Comparison of ENCODE assay signal across 8 cellular contexts in the genomic region with DNA sequence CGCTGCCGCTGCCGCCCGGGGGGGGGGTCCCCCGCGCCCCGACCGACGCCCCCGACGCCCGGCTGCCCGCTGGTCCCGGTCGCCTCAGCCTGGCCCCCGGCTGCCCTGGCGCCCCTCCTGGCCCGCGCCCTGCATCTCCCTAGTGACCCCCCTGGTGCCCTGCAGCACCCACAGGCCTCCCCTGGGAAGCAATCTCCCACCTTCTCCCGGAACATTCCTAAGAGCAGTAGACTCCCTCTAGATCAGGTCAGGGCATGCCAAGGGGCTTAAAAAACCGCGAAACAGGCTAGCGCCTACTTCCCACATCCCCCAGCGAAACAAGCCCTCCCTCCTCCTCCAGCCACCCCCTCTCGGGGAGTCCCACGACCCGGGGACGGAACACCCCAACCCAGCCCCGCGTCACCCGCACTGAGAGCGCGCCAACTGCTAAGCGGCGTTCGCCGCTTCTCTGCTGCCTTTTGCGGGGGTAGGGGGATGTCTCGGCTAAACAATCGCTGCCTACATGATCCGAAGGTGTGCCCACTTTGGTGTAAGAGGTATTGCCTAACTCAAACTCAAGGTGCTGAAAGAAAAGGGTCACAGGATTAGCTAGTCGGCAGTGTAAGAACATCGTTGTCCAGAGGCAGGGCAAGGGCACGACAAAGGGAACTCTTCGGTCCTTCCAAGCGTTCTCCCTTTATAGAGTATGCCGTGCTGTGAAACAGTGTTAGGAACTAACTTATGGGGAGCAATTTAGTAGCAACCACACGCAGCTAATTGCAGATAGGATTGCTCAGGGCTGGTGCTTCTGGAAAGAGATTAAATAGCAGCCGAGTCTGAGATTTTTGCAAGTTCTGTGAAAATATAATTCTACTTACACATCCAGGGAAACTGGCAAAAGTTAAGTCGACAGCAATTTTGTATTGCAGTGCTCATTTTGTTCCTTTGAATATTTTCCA. TPM values are rescaled to one million over a fixed set of nuclear protein-coding genes. Genes with fewer than 3 reads are reported as not detected.
DNase-seq lines count a peak whose midpoint lies in the region; TF ChIP-seq lines count a peak whose summit lies in the region.

No MANE protein-coding gene starts in this region.

- H3K4me1 ChIP-seq in HUES48 (ENCODE audit: control insufficient read depth, insufficient read depth, low read length) (peaks cover 11% of the 10 kb centered on the region; the same call in 1 of the 2 replicates), neuronal stem cell (ENCODE audit: control insufficient read depth in 2 of 2, insufficient read depth in 1 of 2, low read depth in 1 of 2, low read length in 2 of 2) (peaks cover 0 to 3% of the 10 kb centered on the region in 2 donors)

- intact Hi-C loops in CD14-positive monocyte (cut with micrococcal nuclease), result no loop called here

- H3K4me2 ChIP-seq in neuronal stem cell (ENCODE audit: insufficient read depth, low read length, poor library complexity, severe bottlenecking), result peak overlapping the region; percentile 95

- H3K9me3 ChIP-seq in HUES48 (ENCODE audit: control insufficient read depth, insufficient read depth, low read length), result no peaks in the 10 kb centered on the region
- H3K9me3 ChIP-seq in neuronal stem cell (replicated peaks in 1 of 2; ENCODE audit: control insufficient read depth in 2 of 2, insufficient read depth in 1 of 2, low read depth in 1 of 2, low read length in 2 of 2), result no peaks in the 10 kb centered on the region

- no peak for DNase-seq in CD14-positive monocyte (ENCODE audit: low spot score)
- peak; percentile 42 for DNase-seq in activated T-cell treated with anti-CD3 and anti-CD28 coated beads, Interleukin-2, amount 50 U/mL, for 1 hour
- DNase-seq in fibroblast of villous mesenchyme (ENCODE audit: low read depth), result peak; percentile 22
- DNase-seq in neuronal stem cell (ENCODE audit: low spot score), result peak; percentile 29
- DNase-seq in SW 1271 (lab: John Stamatoyannopoulos, UW), result no peak
- no peak for DNase-seq in AML-193 (lab: John Stamatoyannopoulos, UW)
- DNase-seq in GM19240 (ENCODE audit: insufficient read length, low spot score), result no peak

- no peak overlapping the region for H2AK5ac ChIP-seq in neuronal stem cell (ENCODE audit: low read depth, low read length)

- H3K18ac ChIP-seq in neuronal stem cell (ENCODE audit: low read length), result peak overlapping the region; percentile 93

- peak overlapping the region; percentile 77 for H3K4me3 ChIP-seq in HUES48 (ENCODE audit: low read depth, low read length)
- peak overlapping the region; percentile 61 for H3K4me3 ChIP-seq in fibroblast of villous mesenchyme (ENCODE audit: low read depth, low read length)
- H3K4me3 ChIP-seq in neuronal stem cell (ENCODE audit: low read length in 2 of 2), result peak overlapping the region in 1 of 2 donors; percentile 93

- H2BK5ac ChIP-seq in neuronal stem cell (ENCODE audit: low read length), result no peak overlapping the region

- H4K91ac ChIP-seq in neuronal stem cell (ENCODE audit: low read depth, low read length, poor library complexity), result no peak overlapping the region

- TF ChIP-seq CTCF in CD14-positive monocyte (IDR thresholded peaks at IDR 0.05), result no peak
- TF ChIP-seq CTCF in fibroblast of villous mesenchyme (IDR thresholded peaks at IDR 0.05; ENCODE audit: insufficient read depth, low read depth, low read length), result no peak

- peaks cover 0 to 13% (median 7%) of the 10 kb centered on the region in 7 donors for H3K9me3 Mint-ChIP-seq in CD14-positive monocyte

- H3K4me1 Mint-ChIP-seq in CD14-positive monocyte, result peaks cover 13% of the 10 kb centered on the region

- H3K23ac ChIP-seq in neuronal stem cell (ENCODE audit: low read depth, low read length, poor library complexity), result no peak overlapping the region

- H3K27me3 ChIP-seq in HUES48 (ENCODE audit: control insufficient read depth, insufficient read depth, low read length) (peaks cover 72% of the 10 kb centered on the region), neuronal stem cell (ENCODE audit: control insufficient read depth in 3 of 3, insufficient read depth in 3 of 3, low read depth in 1 of 3, low read length in 3 of 3) (peaks cover 0 to 95% (median 23%) of the 10 kb centered on the region in 3 experiments)

- WGBS in neuronal stem cell (ENCODE audit: extremely low coverage in 2 of 2, insufficient read length in 2 of 2, insufficient replicate concordance in 1 of 2), 2 donors, result no CpG with 5 or more reads among the region's 50 CpGs

- H3K36me3 ChIP-seq in HUES48 (ENCODE audit: control insufficient read depth, insufficient read depth, low read length), result no peaks in the 10 kb centered on the region
- H3K36me3 ChIP-seq in neuronal stem cell (replicated peaks in 1 of 2; ENCODE audit: control insufficient read depth in 2 of 2, insufficient read depth in 2 of 2, low read length in 2 of 2), result peaks cover 0 to 3% of the 10 kb centered on the region in 2 donors

- no peak overlapping the region for H3K14ac ChIP-seq in neuronal stem cell (ENCODE audit: low read length)

- no peak overlapping the region for H3K27ac ChIP-seq in HUES48 (ENCODE audit: low read depth, low read length)
- no peak overlapping the region for H3K27ac ChIP-seq in neuronal stem cell (replicated peaks; ENCODE audit: low read length)

- no peaks in the 10 kb centered on the region for H3K79me1 ChIP-seq in neuronal stem cell (ENCODE audit: low read depth, low read length)

- H2BK12ac ChIP-seq in neuronal stem cell (ENCODE audit: low read length), result no peak overlapping the region

- H2BK15ac ChIP-seq in neuronal stem cell (ENCODE audit: low read length), result peak overlapping the region; percentile 75

- H3K4me3 Mint-ChIP-seq in CD14-positive monocyte, result peak overlapping the region; percentile 78 to 89

- no peak overlapping the region for H3K27ac Mint-ChIP-seq in CD14-positive monocyte

- peak overlapping the region; percentile 96 for H2AFZ ChIP-seq in neuronal stem cell (ENCODE audit: low read length)

- H3K4ac ChIP-seq in neuronal stem cell (ENCODE audit: low read length), result no peak overlapping the region

- peaks cover 70 to 92% (median 79%) of the 10 kb centered on the region in 3 donors for H3K27me3 Mint-ChIP-seq in CD14-positive monocyte (ENCODE audit: low read depth in 3 of 3)

- no peak overlapping the region for H4K8ac ChIP-seq in neuronal stem cell (ENCODE audit: low read depth, low read length)

- H3K9ac ChIP-seq in HUES48 (ENCODE audit: low read depth, low read length), result no peak overlapping the region
- H3K9ac ChIP-seq in neuronal stem cell (ENCODE audit: low read depth, low read length, poor library complexity), result peak overlapping the region; percentile 50

- H2BK120ac ChIP-seq in neuronal stem cell (ENCODE audit: low read depth, low read length), result no peak overlapping the region

- peaks cover 0 to 2% of the 10 kb centered on the region in 2 donors for H3K36me3 Mint-ChIP-seq in CD14-positive monocyte

RNA-seq across cellular contexts. Expression of gene NTN4, which starts 0.6 kb away (rescaled TPM):
- polyA plus RNA-seq in CD14-positive monocyte, result not detected
- total RNA-seq in fibroblast of villous mesenchyme, result 51.9 and 135 TPM in 2 replicates
- 7.6 TPM for polyA plus RNA-seq in neuronal stem cell (2013, experiment 1 of 2)
- 7.6 TPM for polyA plus RNA-seq in neuronal stem cell (2013, experiment 2 of 2)

Comparison
In these comparisons a context has a peak if more than half of its experiments do, and no peak if none do; other contexts are left out.
1. DNase-seq: peak in activated T-cell treated with anti-CD3 and anti-CD28 coated beads, Interleukin-2, amount 50 U/mL, for 1 hour (single experiment), fibroblast of villous mesenchyme (single experiment) and neuronal stem cell (single experiment); none in CD14-positive monocyte (single experiment), SW 1271 (0 of 2), AML-193 (0 of 2) and GM19240 (single experiment).